ENCODE assay signal across 10 cellular contexts in the genomic region with DNA sequence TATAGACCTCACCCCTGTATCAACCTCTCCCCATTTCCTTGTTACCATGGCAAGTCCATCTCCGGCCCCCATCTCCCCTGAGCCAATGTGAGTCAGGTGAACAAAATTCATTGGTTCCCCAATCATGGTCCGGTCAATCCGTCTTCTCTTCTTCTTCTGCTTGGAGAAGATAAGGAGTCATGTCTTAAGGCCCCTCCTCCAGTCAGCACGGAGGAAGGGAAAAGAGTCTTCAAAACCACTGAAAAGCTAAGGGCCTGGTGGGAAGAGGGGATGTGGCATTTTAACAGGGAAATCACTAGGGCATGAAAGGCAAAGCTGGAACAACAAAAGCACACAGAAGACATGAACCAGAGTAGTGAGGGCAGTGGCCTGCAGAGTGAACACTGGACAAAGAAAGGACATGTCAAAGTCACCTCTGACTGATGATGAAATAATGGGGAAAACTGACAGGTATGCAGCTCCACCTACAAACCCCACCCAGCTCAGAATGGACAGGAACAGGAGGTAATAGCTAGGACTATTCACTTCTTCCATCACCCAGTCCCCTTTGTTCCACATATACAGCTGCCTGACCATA. TPM values are rescaled to one million over a fixed set of nuclear protein-coding genes. Genes with fewer than 3 reads are reported as not detected.
DNase-seq lines count a peak whose midpoint lies in the region; ATAC-seq and TF ChIP-seq lines count a peak whose summit lies in the region.
"Had no signal": no experiment of that assay in that cellular context is flagged by ENCODE, and none has a peak within 500 bp of the region (broad histone marks: within the 10 kb centered on the region; RNA-seq: fewer than 3 reads in every experiment).

No MANE protein-coding gene starts in this region.

- TF ChIP-seq CTCF in MCF 10A (IDR thresholded peaks at IDR 0.05; ENCODE audit: unreplicated experiment) (no peak), mammary epithelial cell (conservative IDR thresholded peaks at IDR 0.05 in 1 of 2, IDR thresholded peaks at IDR 0.05 in 1 of 2; ENCODE audit: extremely low read depth in 1 of 2, insufficient read depth in 1 of 2, low read depth in 1 of 2, low read length in 2 of 2) (no peak), mucosa of descending colon (IDR thresholded peaks at IDR 0.05) (no peak), tibial artery (IDR thresholded peaks at IDR 0.05) (no peak), omental fat pad (IDR thresholded peaks at IDR 0.05) (no peak)

- peak; percentile 6 for ATAC-seq in mucosa of descending colon
- ATAC-seq in omental fat pad (ENCODE audit: low FRiP score), result no peak

- dilution Hi-C loops in mammary epithelial cell (cut with HindIII; ENCODE audit: low sequenced_read_pairs), result loop anchor here (5.0 kb wide), 1 partner anchor 53 kb away; no protein-coding TSS in a partner anchor

- no peak overlapping the region for H2AFZ ChIP-seq in mammary epithelial cell (ENCODE audit: low read depth, low read length)

- no peaks in the 10 kb centered on the region for H3K9me3 Mint-ChIP-seq in MCF 10A (ENCODE audit: unreplicated experiment)
- H3K9me3 Mint-ChIP-seq in activated T-helper 2 cell treated with anti-CD3 and anti-CD28 coated beads, Interferon-gamma antibody, Interleukin-2, Interleukin-4, amounts not matched to agents 10 μg/mL and 5 μg/mL and 100 μg/mL, durations not matched to agents 14 hours and 24 hours and 36 hours, result no peaks in the 10 kb centered on the region

- H3K9ac ChIP-seq in mammary epithelial cell (ENCODE audit: insufficient read depth, low read length), result no peak overlapping the region

- H3K4me1 Mint-ChIP-seq in MCF 10A (ENCODE audit: insufficient read depth, unreplicated experiment), result peaks cover 42% of the 10 kb centered on the region
- H3K4me1 Mint-ChIP-seq in activated T-helper 2 cell treated with anti-CD3 and anti-CD28 coated beads, Interferon-gamma antibody, Interleukin-2, Interleukin-4, amounts not matched to agents 10 μg/mL and 5 μg/mL and 100 μg/mL, durations not matched to agents 14 hours and 24 hours and 36 hours (ENCODE audit: low read depth), result peaks cover 43% of the 10 kb centered on the region

- no peak overlapping the region for H3K4me3 ChIP-seq in mammary epithelial cell (replicated peaks in 1 of 3; ENCODE audit: insufficient read depth in 1 of 3, low read depth in 2 of 3, low read length in 3 of 3)
- no peak overlapping the region for H3K4me3 ChIP-seq in mucosa of descending colon
- no peak overlapping the region for H3K4me3 ChIP-seq in tibial artery

- BruUV-seq in MCF 10A (replicated peaks; lab: Mats Ljungman, UMichigan) (no TSS peak), mammary epithelial cell (replicated peaks; lab: Mats Ljungman, UMichigan) (no TSS peak)

- no peak overlapping the region for H3K4me3 Mint-ChIP-seq in MCF 10A (ENCODE audit: unreplicated experiment)
- peak overlapping the region; percentile 90 for H3K4me3 Mint-ChIP-seq in activated T-helper 2 cell treated with anti-CD3 and anti-CD28 coated beads, Interferon-gamma antibody, Interleukin-2, Interleukin-4, amounts not matched to agents 10 μg/mL and 5 μg/mL and 100 μg/mL, durations not matched to agents 14 hours and 24 hours and 36 hours (ENCODE audit: low read depth)

- no peaks in the 10 kb centered on the region for H3K27me3 ChIP-seq in mammary epithelial cell (ENCODE audit: insufficient read depth, low read length)
- H3K27me3 ChIP-seq in tibial artery, result no peaks in the 10 kb centered on the region
- H3K27me3 ChIP-seq: BE2C had no signal

- H3K79me2 ChIP-seq in mammary epithelial cell (ENCODE audit: insufficient read depth, low read length), result peaks cover 70% of the 10 kb centered on the region

- DNase-seq in MCF 10A (ENCODE audit: unreplicated experiment) (no peak), mammary epithelial cell (no peak), mucosa of descending colon (no peak), tibial artery (no peak), omental fat pad (ENCODE audit: low spot score) (no peak), AG08395 (ENCODE audit: low spot score) (no peak)
- DNase-seq in activated T-helper 2 cell treated with anti-CD3 and anti-CD28 coated beads, Interferon-gamma antibody, Interleukin-2, Interleukin-4, amounts not matched to agents 10 μg/mL and 5 μg/mL and 100 μg/mL, durations not matched to agents 14 hours and 24 hours and 36 hours (ENCODE audit: low spot score), result no peak
- DNase-seq in stimulated activated CD4-positive, alpha-beta T cell treated with anti-CD3 and anti-CD28 coated beads, Interleukin-12 subunit alpha, Interleukin-12 subunit beta, amount 100 ng/mL, for 4 hours, result no peak
- DNase-seq: BE2C, NCI-H1048 had no signal

- 82% methylated on average over 4 of the region's 4 CpGs for WGBS in mammary epithelial cell (ENCODE audit: low coverage, missing lambda C conversion rate)

- POLR2A ChIA-PET in MCF 10A (lab: Yijun Ruan, JAX), result interaction anchor here (0.6 to 9.4 kb wide), 8 partner anchors 7 to 821 kb away, joined by 3 to 90 read pairs (median 4); a partner anchor contains a TSS

- no peak overlapping the region for H3K4me2 ChIP-seq in mammary epithelial cell (ENCODE audit: insufficient read depth, low read depth, low read length)

- CTCF ChIA-PET in MCF 10A (lab: Yijun Ruan, JAX) (interaction anchor here (1.1 to 1.6 kb wide), 5 partner anchors 12 to 115 kb away, joined by 3 to 7 read pairs (median 4); no protein-coding TSS in a partner anchor), mammary epithelial cell (lab: Charles Lee; ENCODE audit: low non-redundant PET) (interaction anchor here (0.5 kb wide), 1 partner anchor 11 kb away, joined by 3 read pairs; no protein-coding TSS in a partner anchor)

- H3K9me3 ChIP-seq in mammary epithelial cell (replicated peaks; ENCODE audit: insufficient read depth, low read length) (no peaks in the 10 kb centered on the region), mucosa of descending colon (no peaks in the 10 kb centered on the region), tibial artery (no peaks in the 10 kb centered on the region)
- H3K9me3 ChIP-seq: BE2C had no signal

- peaks cover 3% of the 10 kb centered on the region for H4K20me1 ChIP-seq in mammary epithelial cell (ENCODE audit: insufficient read depth, low read length)

- H3K27ac ChIP-seq in mammary epithelial cell (ENCODE audit: insufficient read depth, low read depth, low read length), result no peak overlapping the region
- H3K27ac ChIP-seq in tibial artery, result peak overlapping the region; percentile 81 to 91

- H3K36me3 ChIP-seq in mammary epithelial cell (ENCODE audit: insufficient read depth, low read length), result peaks cover 49% of the 10 kb centered on the region
- H3K36me3 ChIP-seq in mucosa of descending colon (ENCODE audit: low read depth), result peaks cover 11% of the 10 kb centered on the region
- H3K36me3 ChIP-seq in tibial artery, result peaks cover 39 to 60% (median 47%) of the 10 kb centered on the region in 3 donors

- H3K27me3 Mint-ChIP-seq in MCF 10A (ENCODE audit: insufficient read depth, unreplicated experiment), result no peaks in the 10 kb centered on the region
- no peaks in the 10 kb centered on the region for H3K27me3 Mint-ChIP-seq in activated T-helper 2 cell treated with anti-CD3 and anti-CD28 coated beads, Interferon-gamma antibody, Interleukin-2, Interleukin-4, amounts not matched to agents 10 μg/mL and 5 μg/mL and 100 μg/mL, durations not matched to agents 14 hours and 24 hours and 36 hours (ENCODE audit: low read depth)

- H3K4me1 ChIP-seq in mammary epithelial cell (ENCODE audit: insufficient read depth, low read length) (peaks cover 30% of the 10 kb centered on the region), mucosa of descending colon (ENCODE audit: low read depth) (peaks cover 33% of the 10 kb centered on the region), tibial artery (peaks cover 0 to 35% (median 26%) of the 10 kb centered on the region in 4 donors)

- H3K36me3 Mint-ChIP-seq in MCF 10A (ENCODE audit: insufficient read depth, unreplicated experiment), result peaks cover 58% of the 10 kb centered on the region
- peaks cover 95% of the 10 kb centered on the region for H3K36me3 Mint-ChIP-seq in activated T-helper 2 cell treated with anti-CD3 and anti-CD28 coated beads, Interferon-gamma antibody, Interleukin-2, Interleukin-4, amounts not matched to agents 10 μg/mL and 5 μg/mL and 100 μg/mL, durations not matched to agents 14 hours and 24 hours and 36 hours (ENCODE audit: low read depth)

- intact Hi-C loops in MCF 10A (cut with micrococcal nuclease), result loop anchor here (5.0 kb wide), 1 partner anchor 48 kb away; a partner anchor contains a TSS
- intact Hi-C loops in mammary epithelial cell (cut with micrococcal nuclease), result no loop called here
- intact Hi-C loops in activated T-helper 2 cell treated with anti-CD3 and anti-CD28 coated beads, Interferon-gamma antibody, Interleukin-2, Interleukin-4, amounts not matched to agents 10 μg/mL and 5 μg/mL and 100 μg/mL, durations not matched to agents 14 hours and 24 hours and 36 hours (cut with micrococcal nuclease), result no loop called here
- intact Hi-C loops in mucosa of descending colon (cut with DNase I, micrococcal nuclease), result loop anchor here in 1 of 2 donors (10.0 kb wide), 1 partner anchor 50 kb away; a partner anchor contains a TSS
- intact Hi-C loops in tibial artery (cut with DNase I; ENCODE audit: low total_unique reads), result no loop called here

- H3K27ac Mint-ChIP-seq in MCF 10A (ENCODE audit: low read depth, unreplicated experiment), result peak overlapping the region; percentile 92
- peak overlapping the region; percentile 33 for H3K27ac Mint-ChIP-seq in activated T-helper 2 cell treated with anti-CD3 and anti-CD28 coated beads, Interferon-gamma antibody, Interleukin-2, Interleukin-4, amounts not matched to agents 10 μg/mL and 5 μg/mL and 100 μg/mL, durations not matched to agents 14 hours and 24 hours and 36 hours

- in situ Hi-C loops in mammary epithelial cell (cut with MboI; ENCODE audit: low sequenced_read_pairs in 2 of 2), result no loop called here

RNA-seq across cellular contexts. Expression of a gene that starts 4.4 kb away (rescaled TPM):
- total RNA-seq in MCF 10A (2022), result 134 and 139 TPM in 2 replicates
- total RNA-seq in mammary epithelial cell, result 100 to 1,000 TPM; 112 to 160 TPM
- polyA plus RNA-seq in mammary epithelial cell, result 80.2 TPM
- polyA minus RNA-seq in mammary epithelial cell, result 116 TPM
- total RNA-seq in activated T-helper 2 cell treated with anti-CD3 and anti-CD28 coated beads, Interferon-gamma antibody, Interleukin-2, Interleukin-4, amounts not matched to agents 10 μg/mL and 5 μg/mL and 100 μg/mL, durations not matched to agents 14 hours and 24 hours and 36 hours, result 176 TPM in 2 replicates
- total RNA-seq in mucosa of descending colon, result 10 to 100 TPM; 69.2 to 78.5 (median 73.5) TPM
- 100 to 1,000 TPM in 1 of 4 donors, 10 to 100 TPM in 3; 56.6 to 115 (median 92.0) TPM for total RNA-seq in omental fat pad

RNA-seq across cellular contexts. Expression of a gene that starts 5.1 kb away (rescaled TPM):
- total RNA-seq in MCF 10A (2022), result 0.86 and 1.3 TPM in 2 replicates
- 1 to 10 TPM; 7.6 to 8.2 TPM for total RNA-seq in mammary epithelial cell
- 11.1 TPM for polyA plus RNA-seq in mammary epithelial cell
- 5.6 TPM for polyA minus RNA-seq in mammary epithelial cell
- 3.7 and 3.8 TPM in 2 replicates for total RNA-seq in activated T-helper 2 cell treated with anti-CD3 and anti-CD28 coated beads, Interferon-gamma antibody, Interleukin-2, Interleukin-4, amounts not matched to agents 10 μg/mL and 5 μg/mL and 100 μg/mL, durations not matched to agents 14 hours and 24 hours and 36 hours
- total RNA-seq in mucosa of descending colon, result 1 to 10 TPM in 1 of 3 donors, under 1 TPM in 2; 0.09 to 5.4 (median 0.65) TPM
- 1 to 10 TPM in 2 of 4 donors, under 1 TPM in 2; 0.47 to 6.6 (median 0.79) TPM for total RNA-seq in omental fat pad

RNA-seq across cellular contexts. Expression of a gene that starts 7.5 kb away (rescaled TPM):
- total RNA-seq in MCF 10A (2022) (2.2 and 2.7 TPM in 2 replicates), mammary epithelial cell (1 to 10 TPM; 1.5 to 1.7 TPM), mucosa of descending colon (1 to 10 TPM; 1.3 to 4.0 (median 1.3) TPM), omental fat pad (1 to 10 TPM; 2.8 to 7.8 (median 5.6) TPM)
- 0.66 TPM for polyA plus RNA-seq in mammary epithelial cell
- polyA minus RNA-seq in mammary epithelial cell, result not detected
- 2.0 and 2.2 TPM in 2 replicates for total RNA-seq in activated T-helper 2 cell treated with anti-CD3 and anti-CD28 coated beads, Interferon-gamma antibody, Interleukin-2, Interleukin-4, amounts not matched to agents 10 μg/mL and 5 μg/mL and 100 μg/mL, durations not matched to agents 14 hours and 24 hours and 36 hours

RNA-seq across cellular contexts. Expression of a gene that starts 15.5 kb away (rescaled TPM):
- 20.2 and 22.9 TPM in 2 replicates for total RNA-seq in MCF 10A (2022)
- 10 to 100 TPM in 1 of 2 donors, 1 to 10 TPM in 1; 9.2 to 10.7 TPM for total RNA-seq in mammary epithelial cell
- polyA plus RNA-seq in mammary epithelial cell, result 6.7 TPM
- polyA minus RNA-seq in mammary epithelial cell, result 11.4 TPM
- total RNA-seq in activated T-helper 2 cell treated with anti-CD3 and anti-CD28 coated beads, Interferon-gamma antibody, Interleukin-2, Interleukin-4, amounts not matched to agents 10 μg/mL and 5 μg/mL and 100 μg/mL, durations not matched to agents 14 hours and 24 hours and 36 hours, result 14.4 and 15.9 TPM in 2 replicates
- total RNA-seq in mucosa of descending colon, result 10 to 100 TPM; 15.1 to 18.7 (median 18.6) TPM
- 10 to 100 TPM; 15.0 to 36.1 (median 21.2) TPM for total RNA-seq in omental fat pad

RNA-seq across cellular contexts. Expression of a gene that starts 18.7 kb away (rescaled TPM):
- total RNA-seq in MCF 10A (2022) (1.2 and 2.3 TPM in 2 replicates), mammary epithelial cell (under 1 TPM; 0.17 to 0.47 TPM), mucosa of descending colon (1 to 10 TPM in 1 of 3 donors, under 1 TPM in 2; 0.41 to 1.1 (median 0.63) TPM), omental fat pad (under 1 TPM in 3 of 4 donors, not detected in 1; 0.63 to 0.74 (median 0.69) TPM)
- polyA plus RNA-seq in mammary epithelial cell, result 0.42 TPM
- not detected for polyA minus RNA-seq in mammary epithelial cell
- total RNA-seq in activated T-helper 2 cell treated with anti-CD3 and anti-CD28 coated beads, Interferon-gamma antibody, Interleukin-2, Interleukin-4, amounts not matched to agents 10 μg/mL and 5 μg/mL and 100 μg/mL, durations not matched to agents 14 hours and 24 hours and 36 hours, result 1.5 TPM in 2 replicates
